8 cellular contexts compared by ENCODE assay signal in the genomic region with DNA sequence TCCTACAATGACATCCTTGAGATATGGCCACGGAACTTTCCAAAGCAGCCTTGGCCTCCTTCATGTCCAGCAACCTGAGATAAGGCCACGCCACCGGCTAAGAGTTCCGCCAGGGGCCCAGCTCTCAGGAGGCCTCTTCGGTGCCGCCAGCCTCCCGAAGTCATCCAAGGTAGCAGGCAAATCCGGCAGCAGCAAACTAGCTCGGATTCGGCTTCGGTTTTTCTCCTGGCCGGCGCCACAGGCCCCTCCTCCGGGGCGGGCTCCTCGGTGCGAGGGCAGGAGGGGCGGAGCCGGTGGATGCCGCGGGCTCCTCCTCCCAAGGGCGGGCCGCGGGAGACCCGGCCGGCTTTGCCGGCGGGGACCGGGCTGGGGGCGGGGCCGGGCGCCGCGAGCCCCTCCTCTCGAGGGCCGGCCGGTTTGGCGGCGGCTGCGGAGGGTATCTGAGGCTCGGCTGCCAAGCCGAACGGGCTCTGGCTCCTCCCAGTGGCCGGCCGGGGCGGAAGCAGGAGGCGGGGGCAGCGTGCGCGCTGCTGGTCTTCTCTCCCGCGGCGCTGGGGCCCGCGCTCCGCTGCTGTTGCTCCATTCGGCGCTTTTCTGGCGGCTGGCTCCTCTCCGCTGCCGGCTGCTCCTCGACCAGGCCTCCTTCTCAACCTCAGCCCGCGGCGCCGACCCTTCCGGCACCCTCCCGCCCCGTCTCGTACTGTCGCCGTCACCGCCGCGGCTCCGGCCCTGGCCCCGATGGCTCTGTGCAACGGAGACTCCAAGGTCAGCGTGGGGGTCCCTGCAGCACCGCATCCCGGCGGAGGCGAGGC. TPM values are rescaled to one million over a fixed set of nuclear protein-coding genes. Genes with fewer than 3 reads are reported as not detected.
DNase-seq lines count a peak whose midpoint lies in the region; ATAC-seq and TF ChIP-seq lines count a peak whose summit lies in the region.

A gene (plus strand): TSS at position 518 of the 812 bp plus-strand sequence. CDS start 221 bp downstream, at position 739.

- peak; percentile 98 for DNase-seq in GM10266 (ENCODE audit: extremely low spot score)
- DNase-seq in NCI-H1048 (lab: John Stamatoyannopoulos, UW) = peak; percentile 89
- peak; percentile 98 for DNase-seq in SK-N-SH
- no peak for DNase-seq in glomerular endothelial cell (ENCODE audit: extremely low read depth, low read depth, low spot score)
- peak; percentile 67 for DNase-seq in omental fat pad (ENCODE audit: low spot score)
- peak; percentile 93 for DNase-seq in testis

- peak; percentile 94 for ATAC-seq in HG02588 (IDR thresholded peaks at IDR 0.05; ENCODE audit: unreplicated experiment)
- ATAC-seq in omental fat pad (ENCODE audit: low FRiP score) = peak; percentile 98

- H3K79me2 ChIP-seq in SK-N-SH (ENCODE audit: insufficient read depth) = peaks cover 48% of the 10 kb centered on the region

- H3K4me2 ChIP-seq in SK-N-SH = peak within 1 kb of the TSS; percentile 98

- H3K36me3 ChIP-seq in SK-N-SH (replicated peaks in 1 of 2; ENCODE audit: control insufficient read depth in 1 of 2, insufficient read depth in 2 of 2, low read length in 1 of 2) (no peaks in the 10 kb centered on the region), testis (ENCODE audit: low read depth, missing control alignments) (no peaks in the 10 kb centered on the region)

- H3K4me3 ChIP-seq in SK-N-SH (ENCODE audit: low read depth in 2 of 2, low read length in 1 of 2) (peak within 1 kb of the TSS; percentile 85 to 96), testis (peak within 1 kb of the TSS; percentile 100)

- peaks cover 28% of the 10 kb centered on the region for H3K4me1 Mint-ChIP-seq in activated naive CD4-positive, alpha-beta T cell treated with anti-CD3 and anti-CD28 coated beads, Interleukin-2, amount 50 U/mL, for 24 hours

- CTCF ChIA-PET in SK-N-SH (lab: Yijun Ruan, JAX) = interaction anchor here (0.6 to 5.6 kb wide), 12 partner anchors 11 to 1558 kb away, joined by 3 to 49 read pairs (median 4); a partner anchor contains a TSS

- H4K20me1 ChIP-seq in SK-N-SH (ENCODE audit: insufficient read depth) = peaks cover 32% of the 10 kb centered on the region

- no peaks in the 10 kb centered on the region for H3K36me3 Mint-ChIP-seq in activated naive CD4-positive, alpha-beta T cell treated with anti-CD3 and anti-CD28 coated beads, Interleukin-2, amount 50 U/mL, for 24 hours

- no peak for TF ChIP-seq EP300 in SK-N-SH (IDR thresholded peaks at IDR 0.05; ENCODE audit: borderline replicate concordance in 1 of 2, low read depth in 1 of 2, low read length in 1 of 2)

- POLR2A ChIA-PET in SK-N-SH (lab: Yijun Ruan, JAX) = interaction anchor here (0.8 to 3.2 kb wide), 3 partner anchors 16 to 64 kb away, joined by 3 to 17 read pairs (median 4); a partner anchor contains a TSS

- TF ChIP-seq POLR2A in testis (IDR thresholded peaks at IDR 0.05) = no peak

- H3K4me3 Mint-ChIP-seq in activated naive CD4-positive, alpha-beta T cell treated with anti-CD3 and anti-CD28 coated beads, Interleukin-2, amount 50 U/mL, for 24 hours = peak within 1 kb of the TSS; percentile 96

- peak within 1 kb of the TSS; percentile 99 for H2AFZ ChIP-seq in SK-N-SH (ENCODE audit: low read depth)

- H3K9me2 ChIP-seq in SK-N-SH = no peaks in the 10 kb centered on the region

- H3K9me3 ChIP-seq in SK-N-SH (no peaks in the 10 kb centered on the region), testis (no peaks in the 10 kb centered on the region)

- H3K27me3 ChIP-seq in SK-N-SH (ENCODE audit: insufficient read depth) = no peaks in the 10 kb centered on the region
- no peaks in the 10 kb centered on the region for H3K27me3 ChIP-seq in testis

- H3F3A ChIP-seq in SK-N-SH (replicated peaks; ENCODE audit: insufficient read depth) = peaks cover 9% of the 10 kb centered on the region

- intact Hi-C loops in testis (cut with DNase I; ENCODE audit: low total_unique reads) = no loop called here

- H3K9me3 Mint-ChIP-seq in activated naive CD4-positive, alpha-beta T cell treated with anti-CD3 and anti-CD28 coated beads, Interleukin-2, amount 50 U/mL, for 24 hours = no peaks in the 10 kb centered on the region

- H3K27ac Mint-ChIP-seq in activated naive CD4-positive, alpha-beta T cell treated with anti-CD3 and anti-CD28 coated beads, Interleukin-2, amount 50 U/mL, for 24 hours = peak within 1 kb of the TSS; percentile 95

- WGBS in SK-N-SH (ENCODE audit: low lambda C conversion rate) = 2% methylated on average over 40 of the region's 83 CpGs
- 1 to 2% methylated on average over 8 to 46 of the region's 83 CpGs for WGBS in testis, 2 donors

- TF ChIP-seq CTCF in GM10266 (IDR thresholded peaks at IDR 0.05; ENCODE audit: control insufficient read depth, insufficient read depth, low read depth, missing control alignments) (peak; percentile 76), SK-N-SH (IDR thresholded peaks at IDR 0.05) (0 out of 2 replicates have a peak, but pooled peaks have one; percentile 38), omental fat pad (IDR thresholded peaks at IDR 0.05) (peak in 1 of 3 donors; percentile 11), testis (IDR thresholded peaks at IDR 0.05) (peak; percentile 30 to 50 (median 37))

- peak within 1 kb of the TSS; percentile 86 to 92 for H3K27ac ChIP-seq in SK-N-SH (ENCODE audit: low read depth in 2 of 2, low read length in 1 of 2)
- H3K27ac ChIP-seq in testis = peak within 1 kb of the TSS; percentile 98 to 99

- H3K9ac ChIP-seq in SK-N-SH = peak within 1 kb of the TSS; percentile 96

- H3K4me1 ChIP-seq in SK-N-SH (ENCODE audit: control insufficient read depth in 1 of 2, insufficient read depth in 2 of 2, low read depth in 1 of 2, low read length in 1 of 2) = peaks cover 8 to 10% of the 10 kb centered on the region in 2 experiments; a peak in 3 of 4 replicates
- peaks cover 14% of the 10 kb centered on the region for H3K4me1 ChIP-seq in testis

- TF ChIP-seq RAD21 in SK-N-SH (IDR thresholded peaks at IDR 0.05; ENCODE audit: low read length) = peak; percentile 60

- no peaks in the 10 kb centered on the region for H3K27me3 Mint-ChIP-seq in activated naive CD4-positive, alpha-beta T cell treated with anti-CD3 and anti-CD28 coated beads, Interleukin-2, amount 50 U/mL, for 24 hours

TF ChIP-seq in SK-N-SH, 30 proteins besides CTCF, POLR2A, EP300 and RAD21 (continues in another document):
- TF ChIP-seq, protein P1, sequence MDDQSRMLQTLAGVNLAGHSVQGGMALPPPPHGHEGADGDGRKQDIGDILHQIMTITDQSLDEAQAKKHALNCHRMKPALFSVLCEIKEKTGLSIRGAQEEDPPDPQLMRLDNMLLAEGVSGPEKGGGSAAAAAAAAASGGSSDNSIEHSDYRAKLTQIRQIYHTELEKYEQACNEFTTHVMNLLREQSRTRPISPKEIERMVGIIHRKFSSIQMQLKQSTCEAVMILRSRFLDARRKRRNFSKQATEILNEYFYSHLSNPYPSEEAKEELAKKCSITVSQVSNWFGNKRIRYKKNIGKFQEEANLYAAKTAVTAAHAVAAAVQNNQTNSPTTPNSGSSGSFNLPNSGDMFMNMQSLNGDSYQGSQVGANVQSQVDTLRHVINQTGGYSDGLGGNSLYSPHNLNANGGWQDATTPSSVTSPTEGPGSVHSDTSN (IDR thresholded peaks at IDR 0.05) = no peak
- TF ChIP-seq MXI1 (IDR thresholded peaks at IDR 0.05; ENCODE audit: low read depth, low read length) = peak; percentile 88; the same call in 1 of the 2 replicates
- TF ChIP-seq, protein P2, sequence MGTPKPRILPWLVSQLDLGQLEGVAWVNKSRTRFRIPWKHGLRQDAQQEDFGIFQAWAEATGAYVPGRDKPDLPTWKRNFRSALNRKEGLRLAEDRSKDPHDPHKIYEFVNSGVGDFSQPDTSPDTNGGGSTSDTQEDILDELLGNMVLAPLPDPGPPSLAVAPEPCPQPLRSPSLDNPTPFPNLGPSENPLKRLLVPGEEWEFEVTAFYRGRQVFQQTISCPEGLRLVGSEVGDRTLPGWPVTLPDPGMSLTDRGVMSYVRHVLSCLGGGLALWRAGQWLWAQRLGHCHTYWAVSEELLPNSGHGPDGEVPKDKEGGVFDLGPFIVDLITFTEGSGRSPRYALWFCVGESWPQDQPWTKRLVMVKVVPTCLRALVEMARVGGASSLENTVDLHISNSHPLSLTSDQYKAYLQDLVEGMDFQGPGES (IDR thresholded peaks at IDR 0.05; ENCODE audit: low read depth, low read length) = no peak
- TF ChIP-seq SIN3A (IDR thresholded peaks at IDR 0.05; ENCODE audit: borderline replicate concordance, low read depth, low read length) = peak; percentile 48; the same call in 1 of the 2 replicates
- peak; percentile 21 for TF ChIP-seq CHD2 (IDR thresholded peaks at IDR 0.05; ENCODE audit: low read length, partially characterized antibody)
- peak; percentile 72 for TF ChIP-seq TAF1 (IDR thresholded peaks at IDR 0.05; ENCODE audit: borderline replicate concordance, low read depth, low read length)
- no peak for TF ChIP-seq TCF12 (IDR thresholded peaks at IDR 0.05)
- TF ChIP-seq TEAD4 (IDR thresholded peaks at IDR 0.05; ENCODE audit: borderline replicate concordance, insufficient read depth) = no peak
- TF ChIP-seq RFX5 (IDR thresholded peaks at IDR 0.05; ENCODE audit: low read length) = peak; percentile 66; the same call in 1 of the 2 replicates
- TF ChIP-seq, protein P3, sequence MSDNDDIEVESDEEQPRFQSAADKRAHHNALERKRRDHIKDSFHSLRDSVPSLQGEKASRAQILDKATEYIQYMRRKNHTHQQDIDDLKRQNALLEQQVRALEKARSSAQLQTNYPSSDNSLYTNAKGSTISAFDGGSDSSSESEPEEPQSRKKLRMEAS (IDR thresholded peaks at IDR 0.05; ENCODE audit: low read depth) = peak; percentile 13; the same call in 1 of the 2 replicates
- TF ChIP-seq, protein P4, sequence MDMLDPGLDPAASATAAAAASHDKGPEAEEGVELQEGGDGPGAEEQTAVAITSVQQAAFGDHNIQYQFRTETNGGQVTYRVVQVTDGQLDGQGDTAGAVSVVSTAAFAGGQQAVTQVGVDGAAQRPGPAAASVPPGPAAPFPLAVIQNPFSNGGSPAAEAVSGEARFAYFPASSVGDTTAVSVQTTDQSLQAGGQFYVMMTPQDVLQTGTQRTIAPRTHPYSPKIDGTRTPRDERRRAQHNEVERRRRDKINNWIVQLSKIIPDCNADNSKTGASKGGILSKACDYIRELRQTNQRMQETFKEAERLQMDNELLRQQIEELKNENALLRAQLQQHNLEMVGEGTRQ (IDR thresholded peaks at IDR 0.05; ENCODE audit: borderline replicate concordance, low read depth, low read length) = no peak
- no peak for TF ChIP-seq GATA2 (CRISPR knock-in tag; IDR thresholded peaks at IDR 0.05)

RNA-seq across cellular contexts. Expression of the gene that starts here (rescaled TPM):
- 13.4 and 14.8 TPM in 2 replicates for polyA plus RNA-seq in SK-N-SH (2012; rRNA removed)
- polyA plus RNA-seq in SK-N-SH (2012; cell fraction: cytosol; rRNA removed) = 21.1 and 28.5 TPM in 2 replicates
- 8.8 and 14.2 TPM in 2 replicates for polyA plus RNA-seq in SK-N-SH (2012; cell fraction: nucleus; rRNA removed)
- 41.2 and 47.3 TPM in 2 replicates for total RNA-seq in glomerular endothelial cell
- 10 to 100 TPM; 20.7 to 37.0 (median 25.5) TPM for total RNA-seq in omental fat pad
- total RNA-seq in testis = 100 to 1,000 TPM in 1 of 2 donors, 10 to 100 TPM in 1; 90.2 to 129 TPM
- 259 TPM for polyA plus RNA-seq in testis (ENCODE audit: insufficient read depth, low read depth, low replicate concordance)
